In the genomic region with DNA sequence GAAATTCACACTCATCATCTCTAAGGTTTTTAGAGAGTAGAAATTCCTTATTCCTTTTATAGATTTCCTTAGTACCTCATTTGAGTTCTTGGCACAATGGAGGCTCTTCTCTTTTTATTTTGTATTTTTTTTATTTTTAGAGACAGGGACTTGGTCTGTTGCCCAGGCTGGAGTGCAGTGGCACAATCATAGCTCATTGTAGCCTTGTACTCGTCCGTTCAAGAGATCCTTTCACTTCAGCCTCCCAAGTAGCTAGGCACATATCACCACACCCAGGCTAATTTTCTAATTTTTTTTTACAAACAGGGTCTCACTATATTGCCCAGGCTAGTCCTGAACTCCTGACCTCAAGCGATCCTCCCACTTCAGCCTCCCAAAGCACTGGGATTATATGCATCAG, we compare ENCODE assay signal across 18 cellular contexts. TPM values are rescaled to one million over a fixed set of nuclear protein-coding genes. Genes with fewer than 3 reads are reported as not detected.
DNase-seq lines count a peak whose midpoint lies in the region; ATAC-seq and TF ChIP-seq lines count a peak whose summit lies in the region.
"Had no signal": no experiment of that assay in that cellular context is flagged by ENCODE, and none has a peak within 500 bp of the region (broad histone marks: within the 10 kb centered on the region; RNA-seq: fewer than 3 reads in every experiment).

No MANE protein-coding gene starts in this region.

- no peak overlapping the region for H2BK15ac ChIP-seq in mesendoderm (replicated peaks; ENCODE audit: low read depth)

- peaks cover 4% of the 10 kb centered on the region for H3K4me1 ChIP-seq in mesendoderm (ENCODE audit: control insufficient read depth, low read depth, low read length)

- TF ChIP-seq CTCF in fibroblast of pulmonary artery (IDR thresholded peaks at IDR 0.05; ENCODE audit: low read length, missing control alignments): no peak
- no peak for TF ChIP-seq CTCF in osteocyte (IDR thresholded peaks at IDR 0.05)

- no peaks in the 10 kb centered on the region for H3K27me3 Mint-ChIP-seq in osteocyte (ENCODE audit: unreplicated experiment)

- H3K4ac ChIP-seq in mesendoderm (ENCODE audit: low read depth, low read length): no peak overlapping the region

- H3K4me3 ChIP-seq in fibroblast of pulmonary artery (replicated peaks; ENCODE audit: low read depth, low read length) (no peak overlapping the region), mesendoderm (ENCODE audit: low read length) (no peak overlapping the region)
- H3K4me3 ChIP-seq: GM23338 had no signal

- H3K36me3 Mint-ChIP-seq in osteocyte (ENCODE audit: unreplicated experiment): peaks cover 26% of the 10 kb centered on the region

- no peak overlapping the region for H3K18ac ChIP-seq in mesendoderm (ENCODE audit: low read length)

- no peak overlapping the region for H2BK120ac ChIP-seq in mesendoderm (ENCODE audit: low read depth, low read length)

- no peak overlapping the region for H4K5ac ChIP-seq in mesendoderm (ENCODE audit: low read length)

- no peaks in the 10 kb centered on the region for H3K79me1 ChIP-seq in mesendoderm (ENCODE audit: low read length)

- no peak overlapping the region for H3K27ac ChIP-seq in mesendoderm (ENCODE audit: low read depth, low read length)

- peak overlapping the region; percentile 13 for H3K27ac Mint-ChIP-seq in osteocyte (ENCODE audit: unreplicated experiment)
- H3K27ac Mint-ChIP-seq: GM23338 had no signal

- no peaks in the 10 kb centered on the region for H3K27me3 ChIP-seq in mesendoderm (ENCODE audit: insufficient read depth, low read length, poor library complexity)

- no peak overlapping the region for H3K4me2 ChIP-seq in mesendoderm (ENCODE audit: low read length)
- H3K4me2 ChIP-seq: GM23338 had no signal

- no peaks in the 10 kb centered on the region for H3K36me3 ChIP-seq in mesendoderm (ENCODE audit: control insufficient read depth, insufficient read depth, low read length)

- H3K23ac ChIP-seq in mesendoderm (ENCODE audit: low read length): no peak overlapping the region

- H3K56ac ChIP-seq in mesendoderm (ENCODE audit: low read length): no peak overlapping the region

- peaks cover 44% of the 10 kb centered on the region for H3K4me1 Mint-ChIP-seq in osteocyte (ENCODE audit: unreplicated experiment)

- no CpG with 5 or more reads among the region's 3 CpGs for WGBS in mesendoderm (ENCODE audit: extremely low coverage, insufficient coverage, low lambda C conversion rate)

- no peaks in the 10 kb centered on the region for H3K9me3 Mint-ChIP-seq in osteocyte (ENCODE audit: unreplicated experiment)
- H3K9me3 Mint-ChIP-seq: GM23338 had no signal

- no peak for ATAC-seq in HG02970 (IDR thresholded peaks at IDR 0.05; ENCODE audit: low FRiP score, unreplicated experiment)
- ATAC-seq: GM23338, HCT116 had no signal

- DNase-seq in Ammon's horn (ENCODE audit: low spot score) (peak; percentile 63), NCI-H446 treated with DMSO at 0.1 percent for 48 hours (lab: John Stamatoyannopoulos, UW) (peak; percentile 42), fibroblast of pulmonary artery (ENCODE audit: low read depth) (peak; percentile 45), osteocyte (ENCODE audit: extremely low spot score, unreplicated experiment) (no peak), NOMO-1 (lab: John Stamatoyannopoulos, UW; ENCODE audit: unreplicated experiment in 2 of 2) (no peak), mesendoderm (no peak)
- DNase-seq in activated CD4-positive, alpha-beta T cell treated with anti-CD3 and anti-CD28 coated beads for 4 hours: no peak
- DNase-seq: ACHN, AML-193, Caco-2, DMS153, EL, KBM-7, NCI-H146, NCI-H69 had no signal

- H3K4me3 Mint-ChIP-seq in osteocyte (ENCODE audit: unreplicated experiment): no peak overlapping the region
- H3K4me3 Mint-ChIP-seq: GM23338 had no signal

- H4K8ac ChIP-seq in mesendoderm (ENCODE audit: low read depth, low read length): no peak overlapping the region

- no peak overlapping the region for H3K9ac ChIP-seq in mesendoderm (ENCODE audit: low read length)

- H3K79me2 ChIP-seq in mesendoderm (ENCODE audit: control insufficient read depth, insufficient read depth, low read length): no peaks in the 10 kb centered on the region

- no peak overlapping the region for H2BK5ac ChIP-seq in mesendoderm (ENCODE audit: low read length)

- H2AK5ac ChIP-seq in mesendoderm (ENCODE audit: low read length): no peak overlapping the region

RNA-seq across cellular contexts. Expression of a gene that starts 29.6 kb away (rescaled TPM):
- total RNA-seq in osteocyte: 68.1 and 69.4 TPM in 2 replicates
- 2.3 TPM for polyA plus RNA-seq in mesendoderm (2013, experiment 1 of 2)
- polyA plus RNA-seq in mesendoderm (2013, experiment 2 of 2): 2.6 TPM

Comparison
In these comparisons a context has a peak if more than half of its experiments do, and no peak if none do; other contexts are left out.
1. DNase-seq: peak in Ammon's horn (single experiment), NCI-H446 treated with DMSO at 0.1 percent for 48 hours (single experiment) and fibroblast of pulmonary artery (single experiment); none in osteocyte (single experiment), NOMO-1 (0 of 2), mesendoderm (single experiment) and activated CD4-positive, alpha-beta T cell treated with anti-CD3 and anti-CD28 coated beads for 4 hours (0 of 2).